ENCODE assay signal across 1 cellular context in the genomic region with DNA sequence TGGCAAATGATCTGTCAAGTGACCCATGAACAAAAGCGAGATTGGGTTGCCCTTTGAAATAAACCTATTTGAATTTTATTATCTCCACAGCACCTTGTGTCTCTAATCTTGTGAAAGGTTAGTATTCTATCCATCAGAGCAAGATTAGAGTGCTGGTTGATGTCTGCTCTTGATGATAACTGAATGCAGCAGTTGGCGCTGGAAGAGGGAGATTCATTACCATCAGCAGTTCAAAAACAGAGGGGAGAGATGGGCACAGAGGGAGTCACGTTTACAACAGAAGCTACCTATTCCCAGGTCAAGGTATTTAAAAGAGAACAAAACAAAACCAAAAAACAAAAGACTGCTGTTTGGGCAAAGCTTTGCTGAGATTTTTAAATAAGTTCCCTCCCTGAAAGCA.
TF ChIP-seq lines count a peak whose summit lies in the region.

No MANE protein-coding gene starts in this region.

TF ChIP-seq in GM23338, 12 proteins besides CTCF, POLR2A, EP300 and RAD21 (continued from another document):
- TF ChIP-seq, protein P1, sequence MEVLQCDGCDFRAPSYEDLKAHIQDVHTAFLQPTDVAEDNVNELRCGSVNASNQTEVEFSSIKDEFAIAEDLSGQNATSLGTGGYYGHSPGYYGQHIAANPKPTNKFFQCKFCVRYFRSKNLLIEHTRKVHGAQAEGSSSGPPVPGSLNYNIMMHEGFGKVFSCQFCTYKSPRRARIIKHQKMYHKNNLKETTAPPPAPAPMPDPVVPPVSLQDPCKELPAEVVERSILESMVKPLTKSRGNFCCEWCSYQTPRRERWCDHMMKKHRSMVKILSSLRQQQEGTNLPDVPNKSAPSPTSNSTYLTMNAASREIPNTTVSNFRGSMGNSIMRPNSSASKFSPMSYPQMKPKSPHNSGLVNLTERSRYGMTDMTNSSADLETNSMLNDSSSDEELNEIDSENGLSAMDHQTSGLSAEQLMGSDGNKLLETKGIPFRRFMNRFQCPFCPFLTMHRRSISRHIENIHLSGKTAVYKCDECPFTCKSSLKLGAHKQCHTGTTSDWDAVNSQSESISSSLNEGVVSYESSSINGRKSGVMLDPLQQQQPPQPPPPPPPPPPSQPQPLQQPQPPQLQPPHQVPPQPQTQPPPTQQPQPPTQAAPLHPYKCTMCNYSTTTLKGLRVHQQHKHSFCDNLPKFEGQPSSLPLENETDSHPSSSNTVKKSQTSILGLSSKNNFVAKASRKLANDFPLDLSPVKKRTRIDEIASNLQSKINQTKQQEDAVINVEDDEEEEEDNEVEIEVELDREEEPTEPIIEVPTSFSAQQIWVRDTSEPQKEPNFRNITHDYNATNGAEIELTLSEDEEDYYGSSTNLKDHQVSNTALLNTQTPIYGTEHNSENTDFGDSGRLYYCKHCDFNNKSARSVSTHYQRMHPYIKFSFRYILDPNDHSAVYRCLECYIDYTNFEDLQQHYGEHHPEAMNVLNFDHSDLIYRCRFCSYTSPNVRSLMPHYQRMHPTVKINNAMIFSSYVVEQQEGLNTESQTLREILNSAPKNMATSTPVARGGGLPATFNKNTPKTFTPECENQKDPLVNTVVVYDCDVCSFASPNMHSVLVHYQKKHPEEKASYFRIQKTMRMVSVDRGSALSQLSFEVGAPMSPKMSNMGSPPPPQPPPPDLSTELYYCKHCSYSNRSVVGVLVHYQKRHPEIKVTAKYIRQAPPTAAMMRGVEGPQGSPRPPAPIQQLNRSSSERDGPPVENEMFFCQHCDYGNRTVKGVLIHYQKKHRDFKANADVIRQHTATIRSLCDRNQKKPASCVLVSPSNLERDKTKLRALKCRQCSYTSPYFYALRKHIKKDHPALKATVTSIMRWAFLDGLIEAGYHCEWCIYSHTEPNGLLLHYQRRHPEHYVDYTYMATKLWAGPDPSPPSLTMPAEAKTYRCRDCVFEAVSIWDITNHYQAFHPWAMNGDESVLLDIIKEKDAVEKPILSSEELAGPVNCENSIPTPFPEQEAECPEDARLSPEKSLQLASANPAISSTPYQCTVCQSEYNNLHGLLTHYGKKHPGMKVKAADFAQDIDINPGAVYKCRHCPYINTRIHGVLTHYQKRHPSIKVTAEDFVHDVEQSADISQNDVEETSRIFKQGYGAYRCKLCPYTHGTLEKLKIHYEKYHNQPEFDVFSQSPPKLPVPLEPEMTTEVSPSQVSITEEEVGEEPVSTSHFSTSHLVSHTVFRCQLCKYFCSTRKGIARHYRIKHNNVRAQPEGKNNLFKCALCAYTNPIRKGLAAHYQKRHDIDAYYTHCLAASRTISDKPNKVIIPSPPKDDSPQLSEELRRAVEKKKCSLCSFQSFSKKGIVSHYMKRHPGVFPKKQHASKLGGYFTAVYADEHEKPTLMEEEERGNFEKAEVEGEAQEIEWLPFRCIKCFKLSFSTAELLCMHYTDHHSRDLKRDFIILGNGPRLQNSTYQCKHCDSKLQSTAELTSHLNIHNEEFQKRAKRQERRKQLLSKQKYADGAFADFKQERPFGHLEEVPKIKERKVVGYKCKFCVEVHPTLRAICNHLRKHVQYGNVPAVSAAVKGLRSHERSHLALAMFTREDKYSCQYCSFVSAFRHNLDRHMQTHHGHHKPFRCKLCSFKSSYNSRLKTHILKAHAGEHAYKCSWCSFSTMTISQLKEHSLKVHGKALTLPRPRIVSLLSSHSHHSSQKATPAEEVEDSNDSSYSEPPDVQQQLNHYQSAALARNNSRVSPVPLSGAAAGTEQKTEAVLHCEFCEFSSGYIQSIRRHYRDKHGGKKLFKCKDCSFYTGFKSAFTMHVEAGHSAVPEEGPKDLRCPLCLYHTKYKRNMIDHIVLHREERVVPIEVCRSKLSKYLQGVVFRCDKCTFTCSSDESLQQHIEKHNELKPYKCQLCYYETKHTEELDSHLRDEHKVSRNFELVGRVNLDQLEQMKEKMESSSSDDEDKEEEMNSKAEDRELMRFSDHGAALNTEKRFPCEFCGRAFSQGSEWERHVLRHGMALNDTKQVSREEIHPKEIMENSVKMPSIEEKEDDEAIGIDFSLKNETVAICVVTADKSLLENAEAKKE (CRISPR knock-in tag; IDR thresholded peaks at IDR 0.05), result no peak
- TF ChIP-seq POLR2AphosphoS5 (IDR thresholded peaks at IDR 0.05; ENCODE audit: low read depth) (no peak), JUNB (IDR thresholded peaks at IDR 0.05; ENCODE audit: unreplicated experiment) (no peak), ZNF114 (CRISPR knock-in tag; IDR thresholded peaks at IDR 0.05) (no peak), CREB1 (CRISPR knock-in tag; IDR thresholded peaks at IDR 0.05; ENCODE audit: low read depth) (no peak)
